1 cellular context compared by ENCODE assay signal in genomic region chr2:123840614-123841013, GRCh38.
TF ChIP-seq lines count a peak whose summit lies in the region.

No MANE protein-coding gene starts in this region.

TF ChIP-seq in H1, 55 proteins besides CTCF, POLR2A, EP300 and RAD21 (continued from another document):
- TF ChIP-seq, protein P1, sequence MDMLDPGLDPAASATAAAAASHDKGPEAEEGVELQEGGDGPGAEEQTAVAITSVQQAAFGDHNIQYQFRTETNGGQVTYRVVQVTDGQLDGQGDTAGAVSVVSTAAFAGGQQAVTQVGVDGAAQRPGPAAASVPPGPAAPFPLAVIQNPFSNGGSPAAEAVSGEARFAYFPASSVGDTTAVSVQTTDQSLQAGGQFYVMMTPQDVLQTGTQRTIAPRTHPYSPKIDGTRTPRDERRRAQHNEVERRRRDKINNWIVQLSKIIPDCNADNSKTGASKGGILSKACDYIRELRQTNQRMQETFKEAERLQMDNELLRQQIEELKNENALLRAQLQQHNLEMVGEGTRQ (IDR thresholded peaks at IDR 0.05; ENCODE audit: low read length): no peak
- TF ChIP-seq CBX8 (IDR thresholded peaks at IDR 0.05; ENCODE audit: borderline replicate concordance, low read depth, low read length): no peak
- no peak for TF ChIP-seq TAF7 (optimal IDR thresholded peaks at IDR 0.05; ENCODE audit: borderline replicate concordance, low read depth, low read length)
- no peak for TF ChIP-seq FOSL1 (IDR thresholded peaks at IDR 0.05; ENCODE audit: insufficient read depth, low read depth, low read length)
